ENCODE assay signal across 1 cellular context in the genomic region with DNA sequence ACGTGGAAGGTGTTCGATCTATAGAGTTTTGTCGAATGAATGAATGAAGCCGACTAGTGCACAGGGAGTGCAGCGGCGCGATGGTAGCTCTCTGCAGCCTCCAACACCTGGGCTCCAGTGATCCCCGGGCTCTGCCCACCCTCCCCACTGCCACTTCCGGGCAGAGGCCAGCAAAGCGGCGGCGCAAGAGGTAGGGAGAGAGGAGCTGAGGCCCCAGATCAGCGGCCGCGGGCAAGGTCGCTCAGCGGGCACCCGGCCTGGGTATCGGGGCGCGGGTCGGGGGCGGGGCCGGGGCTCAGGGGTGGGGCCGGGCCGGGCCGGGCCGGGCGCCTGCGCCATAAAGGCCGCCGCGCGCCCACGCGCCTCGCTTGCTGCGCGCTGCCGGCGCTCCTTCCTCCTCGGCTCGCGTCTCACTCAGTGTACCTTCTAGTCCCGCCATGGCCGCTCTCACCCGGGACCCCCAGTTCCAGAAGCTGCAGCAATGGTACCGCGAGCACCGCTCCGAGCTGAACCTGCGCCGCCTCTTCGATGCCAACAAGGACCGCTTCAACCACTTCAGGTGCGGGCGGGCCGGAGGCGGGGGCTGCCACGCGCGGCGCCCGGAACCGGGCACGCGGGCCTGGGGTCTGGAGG.
A peak's percentile ranks its signal among the peaks of the same experiment; 100 is the strongest.
TF ChIP-seq lines count a peak whose summit lies in the region.

A gene (plus strand): TSS at position 367 of the 633 bp plus-strand sequence. CDS start 71 bp downstream, at position 438.

TF ChIP-seq in GM12878, 131 proteins besides CTCF, POLR2A, EP300 and RAD21 (continued from another document):
- TF ChIP-seq, protein P1, sequence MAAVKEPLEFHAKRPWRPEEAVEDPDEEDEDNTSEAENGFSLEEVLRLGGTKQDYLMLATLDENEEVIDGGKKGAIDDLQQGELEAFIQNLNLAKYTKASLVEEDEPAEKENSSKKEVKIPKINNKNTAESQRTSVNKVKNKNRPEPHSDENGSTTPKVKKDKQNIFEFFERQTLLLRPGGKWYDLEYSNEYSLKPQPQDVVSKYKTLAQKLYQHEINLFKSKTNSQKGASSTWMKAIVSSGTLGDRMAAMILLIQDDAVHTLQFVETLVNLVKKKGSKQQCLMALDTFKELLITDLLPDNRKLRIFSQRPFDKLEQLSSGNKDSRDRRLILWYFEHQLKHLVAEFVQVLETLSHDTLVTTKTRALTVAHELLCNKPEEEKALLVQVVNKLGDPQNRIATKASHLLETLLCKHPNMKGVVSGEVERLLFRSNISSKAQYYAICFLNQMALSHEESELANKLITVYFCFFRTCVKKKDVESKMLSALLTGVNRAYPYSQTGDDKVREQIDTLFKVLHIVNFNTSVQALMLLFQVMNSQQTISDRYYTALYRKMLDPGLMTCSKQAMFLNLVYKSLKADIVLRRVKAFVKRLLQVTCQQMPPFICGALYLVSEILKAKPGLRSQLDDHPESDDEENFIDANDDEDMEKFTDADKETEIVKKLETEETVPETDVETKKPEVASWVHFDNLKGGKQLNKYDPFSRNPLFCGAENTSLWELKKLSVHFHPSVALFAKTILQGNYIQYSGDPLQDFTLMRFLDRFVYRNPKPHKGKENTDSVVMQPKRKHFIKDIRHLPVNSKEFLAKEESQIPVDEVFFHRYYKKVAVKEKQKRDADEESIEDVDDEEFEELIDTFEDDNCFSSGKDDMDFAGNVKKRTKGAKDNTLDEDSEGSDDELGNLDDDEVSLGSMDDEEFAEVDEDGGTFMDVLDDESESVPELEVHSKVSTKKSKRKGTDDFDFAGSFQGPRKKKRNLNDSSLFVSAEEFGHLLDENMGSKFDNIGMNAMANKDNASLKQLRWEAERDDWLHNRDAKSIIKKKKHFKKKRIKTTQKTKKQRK (IDR thresholded peaks at IDR 0.05; ENCODE audit: low read depth, low read length) = no peak
- TF ChIP-seq, protein P2, sequence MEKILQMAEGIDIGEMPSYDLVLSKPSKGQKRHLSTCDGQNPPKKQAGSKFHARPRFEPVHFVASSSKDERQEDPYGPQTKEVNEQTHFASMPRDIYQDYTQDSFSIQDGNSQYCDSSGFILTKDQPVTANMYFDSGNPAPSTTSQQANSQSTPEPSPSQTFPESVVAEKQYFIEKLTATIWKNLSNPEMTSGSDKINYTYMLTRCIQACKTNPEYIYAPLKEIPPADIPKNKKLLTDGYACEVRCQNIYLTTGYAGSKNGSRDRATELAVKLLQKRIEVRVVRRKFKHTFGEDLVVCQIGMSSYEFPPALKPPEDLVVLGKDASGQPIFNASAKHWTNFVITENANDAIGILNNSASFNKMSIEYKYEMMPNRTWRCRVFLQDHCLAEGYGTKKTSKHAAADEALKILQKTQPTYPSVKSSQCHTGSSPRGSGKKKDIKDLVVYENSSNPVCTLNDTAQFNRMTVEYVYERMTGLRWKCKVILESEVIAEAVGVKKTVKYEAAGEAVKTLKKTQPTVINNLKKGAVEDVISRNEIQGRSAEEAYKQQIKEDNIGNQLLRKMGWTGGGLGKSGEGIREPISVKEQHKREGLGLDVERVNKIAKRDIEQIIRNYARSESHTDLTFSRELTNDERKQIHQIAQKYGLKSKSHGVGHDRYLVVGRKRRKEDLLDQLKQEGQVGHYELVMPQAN (conservative IDR thresholded peaks at IDR 0.05) = peak; percentile 83
- TF ChIP-seq ZNF207 (IDR thresholded peaks at IDR 0.05; ENCODE audit: borderline replicate concordance) (no peak), NFIC (IDR thresholded peaks at IDR 0.05; ENCODE audit: low read depth, low read length) (no peak), TAF1 (IDR thresholded peaks at IDR 0.05; ENCODE audit: borderline replicate concordance, low read depth, low read length) (peak; percentile 75; the same call in 1 of the 2 replicates), EGR1 (IDR thresholded peaks at IDR 0.05; ENCODE audit: borderline replicate concordance in 1 of 2, low read depth in 2 of 2, low read length in 2 of 2) (peak in 1 of 2 experiments; percentile 94; a peak in 2 of 3 replicates), CREB1 (IDR thresholded peaks at IDR 0.05; ENCODE audit: low read depth) (peak; percentile 13; the same call in 1 of the 2 replicates), RB1 (IDR thresholded peaks at IDR 0.05; ENCODE audit: borderline replicate concordance) (no peak), SMAD5 (IDR thresholded peaks at IDR 0.05; ENCODE audit: low read depth) (no peak), YY1 (IDR thresholded peaks at IDR 0.05; ENCODE audit: low read depth, low read length) (peak; percentile 76), POLR2AphosphoS2 (IDR thresholded peaks at IDR 0.05; ENCODE audit: low read depth, low read length) (0 out of 2 replicates have a peak, but pooled peaks have one; percentile 57), SPI1 (IDR thresholded peaks at IDR 0.05; ENCODE audit: borderline replicate concordance, insufficient read depth, low read depth, low read length) (no peak), POU2F2 (IDR thresholded peaks at IDR 0.05; ENCODE audit: borderline replicate concordance, low read depth, low read length) (0 out of 3 replicates have a peak, but pooled peaks have one; percentile 33), MYC (IDR thresholded peaks at IDR 0.05; ENCODE audit: insufficient read depth, insufficient read length, insufficient replicate concordance, low read length, severe bottlenecking) (peak; percentile 83), MEF2B (IDR thresholded peaks at IDR 0.05; ENCODE audit: partially characterized antibody, poor library complexity, severe bottlenecking) (no peak), SIN3A (IDR thresholded peaks at IDR 0.05; ENCODE audit: low read depth, low read length) (peak; percentile 75; the same call in 1 of the 2 replicates), POLR2AphosphoS5 (IDR thresholded peaks at IDR 0.05; ENCODE audit: low read length) (peak; percentile 75; the same call in 1 of the 2 replicates), PML (IDR thresholded peaks at IDR 0.05; ENCODE audit: low read length) (no peak), NRF1 (conservative IDR thresholded peaks at IDR 0.05; ENCODE audit: low read depth, low read length) (peak; percentile 24; the same call in 1 of the 2 replicates), MXI1 (IDR thresholded peaks at IDR 0.05; ENCODE audit: low read depth, low read length) (peak; percentile 85), DPF2 (IDR thresholded peaks at IDR 0.05) (0 out of 2 replicates have a peak, but pooled peaks have one; percentile 51), ZNF24 (IDR thresholded peaks at IDR 0.05) (peak; percentile 93), MTA3 (IDR thresholded peaks at IDR 0.05; ENCODE audit: borderline replicate concordance, low read length) (no peak)
- TF ChIP-seq, protein P3, sequence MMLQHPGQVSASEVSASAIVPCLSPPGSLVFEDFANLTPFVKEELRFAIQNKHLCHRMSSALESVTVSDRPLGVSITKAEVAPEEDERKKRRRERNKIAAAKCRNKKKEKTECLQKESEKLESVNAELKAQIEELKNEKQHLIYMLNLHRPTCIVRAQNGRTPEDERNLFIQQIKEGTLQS (IDR thresholded peaks at IDR 0.05; ENCODE audit: borderline replicate concordance, extremely low read depth, low read depth, low read length) = no peak
- TF ChIP-seq, protein P4, sequence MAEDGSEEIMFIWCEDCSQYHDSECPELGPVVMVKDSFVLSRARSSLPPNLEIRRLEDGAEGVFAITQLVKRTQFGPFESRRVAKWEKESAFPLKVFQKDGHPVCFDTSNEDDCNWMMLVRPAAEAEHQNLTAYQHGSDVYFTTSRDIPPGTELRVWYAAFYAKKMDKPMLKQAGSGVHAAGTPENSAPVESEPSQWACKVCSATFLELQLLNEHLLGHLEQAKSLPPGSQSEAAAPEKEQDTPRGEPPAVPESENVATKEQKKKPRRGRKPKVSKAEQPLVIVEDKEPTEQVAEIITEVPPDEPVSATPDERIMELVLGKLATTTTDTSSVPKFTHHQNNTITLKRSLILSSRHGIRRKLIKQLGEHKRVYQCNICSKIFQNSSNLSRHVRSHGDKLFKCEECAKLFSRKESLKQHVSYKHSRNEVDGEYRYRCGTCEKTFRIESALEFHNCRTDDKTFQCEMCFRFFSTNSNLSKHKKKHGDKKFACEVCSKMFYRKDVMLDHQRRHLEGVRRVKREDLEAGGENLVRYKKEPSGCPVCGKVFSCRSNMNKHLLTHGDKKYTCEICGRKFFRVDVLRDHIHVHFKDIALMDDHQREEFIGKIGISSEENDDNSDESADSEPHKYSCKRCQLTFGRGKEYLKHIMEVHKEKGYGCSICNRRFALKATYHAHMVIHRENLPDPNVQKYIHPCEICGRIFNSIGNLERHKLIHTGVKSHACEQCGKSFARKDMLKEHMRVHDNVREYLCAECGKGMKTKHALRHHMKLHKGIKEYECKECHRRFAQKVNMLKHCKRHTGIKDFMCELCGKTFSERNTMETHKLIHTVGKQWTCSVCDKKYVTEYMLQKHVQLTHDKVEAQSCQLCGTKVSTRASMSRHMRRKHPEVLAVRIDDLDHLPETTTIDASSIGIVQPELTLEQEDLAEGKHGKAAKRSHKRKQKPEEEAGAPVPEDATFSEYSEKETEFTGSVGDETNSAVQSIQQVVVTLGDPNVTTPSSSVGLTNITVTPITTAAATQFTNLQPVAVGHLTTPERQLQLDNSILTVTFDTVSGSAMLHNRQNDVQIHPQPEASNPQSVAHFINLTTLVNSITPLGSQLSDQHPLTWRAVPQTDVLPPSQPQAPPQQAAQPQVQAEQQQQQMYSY (CRISPR knock-in tag; IDR thresholded peaks at IDR 0.05) = no peak
- TF ChIP-seq, protein P5, sequence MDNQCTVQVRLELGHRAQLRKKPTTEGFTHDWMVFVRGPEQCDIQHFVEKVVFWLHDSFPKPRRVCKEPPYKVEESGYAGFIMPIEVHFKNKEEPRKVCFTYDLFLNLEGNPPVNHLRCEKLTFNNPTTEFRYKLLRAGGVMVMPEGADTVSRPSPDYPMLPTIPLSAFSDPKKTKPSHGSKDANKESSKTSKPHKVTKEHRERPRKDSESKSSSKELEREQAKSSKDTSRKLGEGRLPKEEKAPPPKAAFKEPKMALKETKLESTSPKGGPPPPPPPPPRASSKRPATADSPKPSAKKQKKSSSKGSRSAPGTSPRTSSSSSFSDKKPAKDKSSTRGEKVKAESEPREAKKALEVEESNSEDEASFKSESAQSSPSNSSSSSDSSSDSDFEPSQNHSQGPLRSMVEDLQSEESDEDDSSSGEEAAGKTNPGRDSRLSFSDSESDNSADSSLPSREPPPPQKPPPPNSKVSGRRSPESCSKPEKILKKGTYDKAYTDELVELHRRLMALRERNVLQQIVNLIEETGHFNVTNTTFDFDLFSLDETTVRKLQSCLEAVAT (IDR thresholded peaks at IDR 0.05) = peak; percentile 70; the same call in 1 of the 2 replicates
- TF ChIP-seq, protein P6, sequence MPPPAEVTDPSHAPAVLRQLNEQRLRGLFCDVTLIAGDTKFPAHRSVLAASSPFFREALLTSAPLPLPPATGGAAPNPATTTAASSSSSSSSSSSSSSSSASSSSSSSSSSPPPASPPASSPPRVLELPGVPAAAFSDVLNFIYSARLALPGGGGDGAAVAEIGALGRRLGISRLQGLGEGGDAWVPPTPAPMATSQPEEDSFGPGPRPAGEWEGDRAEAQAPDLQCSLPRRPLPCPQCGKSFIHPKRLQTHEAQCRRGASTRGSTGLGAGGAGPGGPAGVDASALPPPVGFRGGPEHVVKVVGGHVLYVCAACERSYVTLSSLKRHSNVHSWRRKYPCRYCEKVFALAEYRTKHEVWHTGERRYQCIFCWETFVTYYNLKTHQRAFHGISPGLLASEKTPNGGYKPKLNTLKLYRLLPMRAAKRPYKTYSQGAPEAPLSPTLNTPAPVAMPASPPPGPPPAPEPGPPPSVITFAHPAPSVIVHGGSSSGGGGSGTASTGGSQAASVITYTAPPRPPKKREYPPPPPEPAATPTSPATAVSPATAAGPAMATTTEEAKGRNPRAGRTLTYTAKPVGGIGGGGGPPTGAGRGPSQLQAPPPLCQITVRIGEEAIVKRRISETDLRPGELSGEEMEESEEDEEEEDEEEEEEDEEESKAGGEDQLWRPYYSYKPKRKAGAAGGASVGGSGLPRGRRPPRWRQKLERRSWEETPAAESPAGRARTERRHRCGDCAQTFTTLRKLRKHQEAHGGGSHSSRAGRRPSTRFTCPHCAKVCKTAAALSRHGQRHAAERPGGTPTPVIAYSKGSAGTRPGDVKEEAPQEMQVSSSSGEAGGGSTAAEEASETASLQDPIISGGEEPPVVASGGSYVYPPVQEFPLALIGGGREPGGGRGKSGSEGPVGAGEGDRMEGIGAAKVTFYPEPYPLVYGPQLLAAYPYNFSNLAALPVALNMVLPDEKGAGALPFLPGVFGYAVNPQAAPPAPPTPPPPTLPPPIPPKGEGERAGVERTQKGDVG (CRISPR knock-in tag; IDR thresholded peaks at IDR 0.05) = no peak
- TF ChIP-seq, protein P7, sequence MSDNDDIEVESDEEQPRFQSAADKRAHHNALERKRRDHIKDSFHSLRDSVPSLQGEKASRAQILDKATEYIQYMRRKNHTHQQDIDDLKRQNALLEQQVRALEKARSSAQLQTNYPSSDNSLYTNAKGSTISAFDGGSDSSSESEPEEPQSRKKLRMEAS (IDR thresholded peaks at IDR 0.05; ENCODE audit: low read depth, low read length) = peak; percentile 56; the same call in 1 of the 2 replicates
